ENCODE assay signal across 2 cellular contexts in the genomic region with DNA sequence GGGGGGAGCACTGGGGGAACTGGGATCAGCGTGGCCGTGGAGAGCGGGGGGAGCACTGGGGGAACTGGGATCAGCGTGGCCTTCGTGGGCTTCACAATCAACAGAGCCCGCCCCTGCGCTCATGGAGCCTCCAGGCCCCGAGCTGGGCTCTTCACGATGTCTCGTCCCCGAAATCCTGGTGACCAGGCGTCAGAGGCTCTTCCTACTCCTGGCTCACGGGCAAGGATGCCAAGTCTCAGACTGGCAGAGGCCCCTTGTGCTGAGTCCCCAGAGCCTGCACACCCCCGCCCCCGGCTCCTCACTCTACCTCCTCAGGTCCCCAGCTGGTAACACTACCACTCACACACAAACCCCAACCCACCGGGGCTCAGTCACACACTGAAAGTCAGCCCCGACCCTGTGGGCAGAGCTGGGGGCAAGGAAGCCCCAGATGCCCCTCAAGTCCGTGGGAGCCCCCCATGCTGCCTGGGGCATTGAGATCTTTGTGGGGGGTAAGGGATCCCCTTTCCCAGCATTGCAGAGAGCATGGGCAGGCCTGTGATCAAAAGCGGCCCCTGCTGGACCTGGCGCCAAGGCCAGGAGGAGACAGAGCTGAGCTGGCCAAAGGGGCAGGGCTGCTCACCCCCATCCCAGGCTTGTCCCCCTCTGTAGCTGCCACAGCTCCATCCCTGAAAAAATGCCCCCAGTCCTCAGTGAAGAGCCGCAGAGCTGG.
TF ChIP-seq lines count a peak whose summit lies in the region.

No MANE protein-coding gene starts in this region.

TF ChIP-seq in HepG2, 621 proteins besides CTCF, POLR2A, EP300 and RAD21:
- TF ChIP-seq STAG1 (CRISPR knock-in tag; IDR thresholded peaks at IDR 0.05): 0 out of 2 replicates have a peak, but pooled peaks have one; percentile 25
- no peak for TF ChIP-seq ZSCAN9 (CRISPR knock-in tag; IDR thresholded peaks at IDR 0.05; ENCODE audit: borderline replicate concordance)
TF ChIP-seq in HepG2: peak in this region for 1.

TF ChIP-seq in SK-N-SH treated with all-trans-retinoic acid at 6 μM for 48 hours, 23 proteins besides CTCF, POLR2A, EP300 and RAD21:
- TF ChIP-seq ISL1 (CRISPR knock-in tag; IDR thresholded peaks at IDR 0.05): no peak
- no peak for TF ChIP-seq SNAI2 (CRISPR knock-in tag; IDR thresholded peaks at IDR 0.05)
- TF ChIP-seq, protein P1, sequence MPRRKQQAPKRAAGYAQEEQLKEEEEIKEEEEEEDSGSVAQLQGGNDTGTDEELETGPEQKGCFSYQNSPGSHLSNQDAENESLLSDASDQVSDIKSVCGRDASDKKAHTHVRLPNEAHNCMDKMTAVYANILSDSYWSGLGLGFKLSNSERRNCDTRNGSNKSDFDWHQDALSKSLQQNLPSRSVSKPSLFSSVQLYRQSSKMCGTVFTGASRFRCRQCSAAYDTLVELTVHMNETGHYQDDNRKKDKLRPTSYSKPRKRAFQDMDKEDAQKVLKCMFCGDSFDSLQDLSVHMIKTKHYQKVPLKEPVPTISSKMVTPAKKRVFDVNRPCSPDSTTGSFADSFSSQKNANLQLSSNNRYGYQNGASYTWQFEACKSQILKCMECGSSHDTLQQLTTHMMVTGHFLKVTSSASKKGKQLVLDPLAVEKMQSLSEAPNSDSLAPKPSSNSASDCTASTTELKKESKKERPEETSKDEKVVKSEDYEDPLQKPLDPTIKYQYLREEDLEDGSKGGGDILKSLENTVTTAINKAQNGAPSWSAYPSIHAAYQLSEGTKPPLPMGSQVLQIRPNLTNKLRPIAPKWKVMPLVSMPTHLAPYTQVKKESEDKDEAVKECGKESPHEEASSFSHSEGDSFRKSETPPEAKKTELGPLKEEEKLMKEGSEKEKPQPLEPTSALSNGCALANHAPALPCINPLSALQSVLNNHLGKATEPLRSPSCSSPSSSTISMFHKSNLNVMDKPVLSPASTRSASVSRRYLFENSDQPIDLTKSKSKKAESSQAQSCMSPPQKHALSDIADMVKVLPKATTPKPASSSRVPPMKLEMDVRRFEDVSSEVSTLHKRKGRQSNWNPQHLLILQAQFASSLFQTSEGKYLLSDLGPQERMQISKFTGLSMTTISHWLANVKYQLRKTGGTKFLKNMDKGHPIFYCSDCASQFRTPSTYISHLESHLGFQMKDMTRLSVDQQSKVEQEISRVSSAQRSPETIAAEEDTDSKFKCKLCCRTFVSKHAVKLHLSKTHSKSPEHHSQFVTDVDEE (CRISPR knock-in tag; IDR thresholded peaks at IDR 0.05): no peak
- no peak for TF ChIP-seq ARNTL (CRISPR knock-in tag; IDR thresholded peaks at IDR 0.05; ENCODE audit: borderline replicate concordance, low read depth)
- TF ChIP-seq CSDC2 (CRISPR knock-in tag; IDR thresholded peaks at IDR 0.05): no peak
- no peak for TF ChIP-seq ZNF565 (CRISPR knock-in tag; conservative IDR thresholded peaks at IDR 0.05; ENCODE audit: low read depth)
- no peak for TF ChIP-seq ZNF8 (CRISPR knock-in tag; IDR thresholded peaks at IDR 0.05)
- TF ChIP-seq, protein P2, sequence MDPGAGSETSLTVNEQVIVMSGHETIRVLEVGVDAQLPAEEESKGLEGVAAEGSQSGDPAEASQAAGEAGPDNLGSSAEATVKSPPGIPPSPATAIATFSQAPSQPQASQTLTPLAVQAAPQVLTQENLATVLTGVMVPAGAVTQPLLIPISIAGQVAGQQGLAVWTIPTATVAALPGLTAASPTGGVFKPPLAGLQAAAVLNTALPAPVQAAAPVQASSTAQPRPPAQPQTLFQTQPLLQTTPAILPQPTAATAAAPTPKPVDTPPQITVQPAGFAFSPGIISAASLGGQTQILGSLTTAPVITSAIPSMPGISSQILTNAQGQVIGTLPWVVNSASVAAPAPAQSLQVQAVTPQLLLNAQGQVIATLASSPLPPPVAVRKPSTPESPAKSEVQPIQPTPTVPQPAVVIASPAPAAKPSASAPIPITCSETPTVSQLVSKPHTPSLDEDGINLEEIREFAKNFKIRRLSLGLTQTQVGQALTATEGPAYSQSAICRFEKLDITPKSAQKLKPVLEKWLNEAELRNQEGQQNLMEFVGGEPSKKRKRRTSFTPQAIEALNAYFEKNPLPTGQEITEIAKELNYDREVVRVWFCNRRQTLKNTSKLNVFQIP (CRISPR knock-in tag; IDR thresholded peaks at IDR 0.05; ENCODE audit: borderline replicate concordance, low read depth): no peak
- no peak for TF ChIP-seq RARB (CRISPR knock-in tag; IDR thresholded peaks at IDR 0.05)
- no peak for TF ChIP-seq TCF4 (CRISPR knock-in tag; IDR thresholded peaks at IDR 0.05; ENCODE audit: borderline replicate concordance)
- TF ChIP-seq, protein P3, sequence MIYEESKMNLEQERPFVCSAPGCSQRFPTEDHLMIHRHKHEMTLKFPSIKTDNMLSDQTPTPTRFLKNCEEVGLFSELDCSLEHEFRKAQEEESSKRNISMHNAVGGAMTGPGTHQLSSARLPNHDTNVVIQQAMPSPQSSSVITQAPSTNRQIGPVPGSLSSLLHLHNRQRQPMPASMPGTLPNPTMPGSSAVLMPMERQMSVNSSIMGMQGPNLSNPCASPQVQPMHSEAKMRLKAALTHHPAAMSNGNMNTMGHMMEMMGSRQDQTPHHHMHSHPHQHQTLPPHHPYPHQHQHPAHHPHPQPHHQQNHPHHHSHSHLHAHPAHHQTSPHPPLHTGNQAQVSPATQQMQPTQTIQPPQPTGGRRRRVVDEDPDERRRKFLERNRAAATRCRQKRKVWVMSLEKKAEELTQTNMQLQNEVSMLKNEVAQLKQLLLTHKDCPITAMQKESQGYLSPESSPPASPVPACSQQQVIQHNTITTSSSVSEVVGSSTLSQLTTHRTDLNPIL (CRISPR knock-in tag; IDR thresholded peaks at IDR 0.05; ENCODE audit: low read depth): no peak
- TF ChIP-seq, protein P4, sequence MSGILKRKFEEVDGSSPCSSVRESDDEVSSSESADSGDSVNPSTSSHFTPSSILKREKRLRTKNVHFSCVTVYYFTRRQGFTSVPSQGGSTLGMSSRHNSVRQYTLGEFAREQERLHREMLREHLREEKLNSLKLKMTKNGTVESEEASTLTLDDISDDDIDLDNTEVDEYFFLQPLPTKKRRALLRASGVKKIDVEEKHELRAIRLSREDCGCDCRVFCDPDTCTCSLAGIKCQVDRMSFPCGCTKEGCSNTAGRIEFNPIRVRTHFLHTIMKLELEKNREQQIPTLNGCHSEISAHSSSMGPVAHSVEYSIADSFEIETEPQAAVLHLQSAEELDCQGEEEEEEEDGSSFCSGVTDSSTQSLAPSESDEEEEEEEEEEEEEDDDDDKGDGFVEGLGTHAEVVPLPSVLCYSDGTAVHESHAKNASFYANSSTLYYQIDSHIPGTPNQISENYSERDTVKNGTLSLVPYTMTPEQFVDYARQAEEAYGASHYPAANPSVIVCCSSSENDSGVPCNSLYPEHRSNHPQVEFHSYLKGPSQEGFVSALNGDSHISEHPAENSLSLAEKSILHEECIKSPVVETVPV (CRISPR knock-in tag; IDR thresholded peaks at IDR 0.05): no peak
- TF ChIP-seq ZFP3 (CRISPR knock-in tag; IDR thresholded peaks at IDR 0.05): no peak
- TF ChIP-seq ZNF70 (CRISPR knock-in tag; IDR thresholded peaks at IDR 0.05): no peak
- no peak for TF ChIP-seq PPARA (CRISPR knock-in tag; IDR thresholded peaks at IDR 0.05; ENCODE audit: borderline replicate concordance)
- TF ChIP-seq OSR1 (CRISPR knock-in tag; IDR thresholded peaks at IDR 0.05): no peak
- TF ChIP-seq GLIS3 (CRISPR knock-in tag; IDR thresholded peaks at IDR 0.05): no peak
- no peak for TF ChIP-seq ESRRG (CRISPR knock-in tag; IDR thresholded peaks at IDR 0.05)
TF ChIP-seq in SK-N-SH treated with all-trans-retinoic acid at 6 μM for 48 hours: peak in this region for 0.
